ENCODE assay signal across 22 cellular contexts in genomic region chr1:189434461-189434860, GRCh38.
DNase-seq lines count a peak whose midpoint lies in the region; ATAC-seq, FAIRE-seq and TF ChIP-seq lines count a peak whose summit lies in the region.
"Had no signal": no experiment of that assay in that cellular context is flagged by ENCODE, and none has a peak within 500 bp of the region (broad histone marks: within the 10 kb centered on the region; RNA-seq: fewer than 3 reads in every experiment).

No MANE protein-coding gene starts in this region.

- H3F3A ChIP-seq in PC-3 (ENCODE audit: low read length, unreplicated experiment): no peaks in the 10 kb centered on the region

- peaks cover 16% of the 10 kb centered on the region for H3K4me1 ChIP-seq in PC-3 (ENCODE audit: insufficient read depth, low read length)
- H3K4me1 ChIP-seq in osteoblast (ENCODE audit: insufficient read depth, low read length): no peaks in the 10 kb centered on the region

- H3K27me3 Mint-ChIP-seq in T-helper 17 cell: no peaks in the 10 kb centered on the region
- H3K27me3 Mint-ChIP-seq: IgD-negative memory B cell had no signal

- H3K9ac ChIP-seq in PC-3 (ENCODE audit: low read length): no peak overlapping the region

- DNase-seq in D721Med (ENCODE audit: insufficient read length, low spot score) (no peak), LNCaP clone FGC (ENCODE audit: low read depth) (peak; percentile 8), PC-3 (peak; percentile 66), fibroblast of peridontal ligament (ENCODE audit: extremely low read depth) (peak; percentile 71), osteoblast (ENCODE audit: insufficient read length, low spot score, missing footprints) (no peak), erythroblast (lab: John Stamatoyannopoulos, UW) (no peak), NCI-H2107 (lab: John Stamatoyannopoulos, UW) (no peak), T-helper 17 cell (no peak)
- DNase-seq: AML-193; C1 segment of cervical spinal cord; CD8-positive, alpha-beta T cell; DMS153; EL; GF-D8; H9; NCI-H187; NCI-H526 treated with DMSO at 0.1 percent for 48 hours; SHP77 treated with DMSO at 0.1 percent for 48 hours; SW 1271 had no signal

- H3K36me3 Mint-ChIP-seq in T-helper 17 cell (ENCODE audit: low read depth): no peaks in the 10 kb centered on the region
- H3K36me3 Mint-ChIP-seq: CD8-positive, alpha-beta T cell had no signal

- H3K27ac ChIP-seq in PC-3 (ENCODE audit: low read length) (0 out of 2 replicates have a peak overlapping the region, but pooled peaks have one; percentile 29), osteoblast (ENCODE audit: low read depth, low read length) (no peak overlapping the region)
- H3K27ac ChIP-seq: RWPE1, SK-N-MC had no signal

- H3K4me2 ChIP-seq in PC-3 (ENCODE audit: low read length) (peak overlapping the region; percentile 28; the same call in 1 of the 2 replicates), osteoblast (ENCODE audit: insufficient read depth, low read length) (no peak overlapping the region)

- intact Hi-C loops in PC-3 (cut with micrococcal nuclease): loop anchor here (5.0 to 10.0 kb wide), 3 partner anchors 173 to 1000 kb away; no protein-coding TSS in a partner anchor

- no peaks in the 10 kb centered on the region for H3K9me3 ChIP-seq in PC-3 (ENCODE audit: low read length)
- no peaks in the 10 kb centered on the region for H3K9me3 ChIP-seq in osteoblast (ENCODE audit: low read depth, low read length)
- H3K9me3 ChIP-seq in T-helper 17 cell (ENCODE audit: control insufficient read depth, low read length, poor library complexity, severe bottlenecking): no peaks in the 10 kb centered on the region

- no peak overlapping the region for H3K4me3 Mint-ChIP-seq in T-helper 17 cell
- H3K4me3 Mint-ChIP-seq: CD8-positive, alpha-beta T cell; H9; IgD-negative memory B cell had no signal

- no peak overlapping the region for H3K27ac Mint-ChIP-seq in T-helper 17 cell
- H3K27ac Mint-ChIP-seq: CD8-positive, alpha-beta T cell; H9; IgD-negative memory B cell had no signal

- POLR2A ChIA-PET in PC-3 (lab: Charles Lee; ENCODE audit: unreplicated experiment): no interaction called here

- no peak for TF ChIP-seq POLR2A in erythroblast (IDR thresholded peaks at IDR 0.05; ENCODE audit: low read length)

- H3K4me1 Mint-ChIP-seq in T-helper 17 cell: no peaks in the 10 kb centered on the region
- H3K4me1 Mint-ChIP-seq: H9, IgD-negative memory B cell had no signal

- H4K20me1 ChIP-seq in PC-3 (ENCODE audit: low read length) (no peaks in the 10 kb centered on the region), osteoblast (ENCODE audit: insufficient read depth, low read length) (no peaks in the 10 kb centered on the region)

- H3K79me2 ChIP-seq in PC-3 (ENCODE audit: low read length) (no peaks in the 10 kb centered on the region), osteoblast (ENCODE audit: insufficient read depth, low read length) (no peaks in the 10 kb centered on the region)

- H3K27me3 ChIP-seq in PC-3 (ENCODE audit: low read length): no peaks in the 10 kb centered on the region
- H3K27me3 ChIP-seq in osteoblast (ENCODE audit: insufficient read depth, low read length): no peaks in the 10 kb centered on the region

- no peaks in the 10 kb centered on the region for H3K36me3 ChIP-seq in PC-3 (ENCODE audit: low read depth, low read length)
- no peaks in the 10 kb centered on the region for H3K36me3 ChIP-seq in osteoblast (ENCODE audit: insufficient read depth, low read length)

- BruUV-seq in PC-3 (replicated peaks; lab: Mats Ljungman, UMichigan): no TSS peak

- TF ChIP-seq CTCF in D721Med (IDR thresholded peaks at IDR 0.05; ENCODE audit: insufficient read depth, missing control alignments) (no peak), LNCaP clone FGC (IDR thresholded peaks at IDR 0.05; ENCODE audit: control insufficient read depth, extremely low read depth, insufficient read depth) (no peak), PC-3 (conservative IDR thresholded peaks at IDR 0.05; ENCODE audit: low read depth, low read length) (no peak), osteoblast (IDR thresholded peaks at IDR 0.05; ENCODE audit: extremely low read depth, low read depth, low read length) (no peak)

- H3K4me3 ChIP-seq in LNCaP clone FGC (ENCODE audit: low read depth, low read length): no peak overlapping the region
- no peak overlapping the region for H3K4me3 ChIP-seq in PC-3 (ENCODE audit: low read length)
- no peak overlapping the region for H3K4me3 ChIP-seq in osteoblast (ENCODE audit: insufficient read depth, low read length)
- H3K4me3 ChIP-seq: SK-N-MC had no signal

- peak; percentile 95 for FAIRE-seq in D721Med (lab: Jason Lieb, UNC)

- CTCF ChIA-PET in PC-3 (lab: Charles Lee): no interaction called here

- H3K9me2 ChIP-seq in PC-3 (replicated peaks; ENCODE audit: low read length): no peaks in the 10 kb centered on the region

- ATAC-seq in PC-3: peak; percentile 84
- no peak for ATAC-seq in T-helper 17 cell
- ATAC-seq: CD8-positive, alpha-beta T cell had no signal

- H2AFZ ChIP-seq in PC-3 (ENCODE audit: low read length) (no peak overlapping the region), osteoblast (ENCODE audit: low read length) (no peak overlapping the region)

Comparison
In these comparisons a context has a peak if more than half of its experiments do, and no peak if none do; other contexts are left out.
1. DNase-seq: peak in LNCaP clone FGC (single experiment), PC-3 (single experiment) and fibroblast of peridontal ligament (single experiment); none in D721Med (single experiment), osteoblast (single experiment), erythroblast (0 of 2), NCI-H2107 (single experiment) and T-helper 17 cell (0 of 3).